Comparison of ENCODE assay signal across 19 cellular contexts in genomic region chr1:201426395-201427310, GRCh38. TPM values are rescaled to one million over a fixed set of nuclear protein-coding genes. Genes with fewer than 3 reads are reported as not detected.
DNase-seq lines count a peak whose midpoint lies in the region; ATAC-seq and TF ChIP-seq lines count a peak whose summit lies in the region.
"Had no signal": no experiment of that assay in that cellular context is flagged by ENCODE, and none has a peak within 500 bp of the region (broad histone marks: within the 10 kb centered on the region; RNA-seq: fewer than 3 reads in every experiment).

No MANE protein-coding gene starts in this region.

- no peaks in the 10 kb centered on the region for H3K4me1 Mint-ChIP-seq in activated naive CD8-positive, alpha-beta T cell treated with anti-CD3 and anti-CD28 coated beads for 36 hours
- H3K4me1 Mint-ChIP-seq: T-cell had no signal

- intact Hi-C loops in right cardiac atrium (cut with DNase I), result no loop called here

- 54% methylated on average over 17 of the region's 17 CpGs for WGBS in right cardiac atrium
- 70% methylated on average over 10 of the region's 17 CpGs for WGBS in smooth muscle cell (ENCODE audit: low lambda C conversion rate)

- no peak for TF ChIP-seq CTCF in smooth muscle cell (IDR thresholded peaks at IDR 0.05; ENCODE audit: borderline replicate concordance, insufficient read depth, poor library complexity, severe bottlenecking)

- H3K4me2 ChIP-seq in BLaER1, result peak overlapping the region; percentile 34
- no peak overlapping the region for H3K4me2 ChIP-seq in smooth muscle cell
- H3K4me2 ChIP-seq: PC-9 had no signal

- no peaks in the 10 kb centered on the region for H4K20me1 ChIP-seq in BLaER1
- H4K20me1 ChIP-seq in smooth muscle cell (ENCODE audit: low read depth), result no peaks in the 10 kb centered on the region

- H3K36me3 ChIP-seq in BLaER1 (no peaks in the 10 kb centered on the region), smooth muscle cell (ENCODE audit: low read depth) (no peaks in the 10 kb centered on the region)
- H3K36me3 ChIP-seq: tibial artery had no signal

- no peaks in the 10 kb centered on the region for H3K9me3 Mint-ChIP-seq in activated naive CD8-positive, alpha-beta T cell treated with anti-CD3 and anti-CD28 coated beads for 36 hours
- H3K9me3 Mint-ChIP-seq: mesothelial cell of epicardium, T-cell had no signal

- no peaks in the 10 kb centered on the region for H3F3A ChIP-seq in smooth muscle cell (ENCODE audit: low read depth)

- no peak overlapping the region for H3K27ac Mint-ChIP-seq in activated naive CD8-positive, alpha-beta T cell treated with anti-CD3 and anti-CD28 coated beads for 36 hours
- H3K27ac Mint-ChIP-seq: mesothelial cell of epicardium, T-cell had no signal

- H3K4me3 ChIP-seq in BLaER1 (no peak overlapping the region), right cardiac atrium (ENCODE audit: low read length) (no peak overlapping the region), smooth muscle cell (no peak overlapping the region)
- no peak overlapping the region for H3K4me3 ChIP-seq in Jurkat, Clone E6-1 (ENCODE audit: low read length)
- H3K4me3 ChIP-seq: PC-9, tibial artery had no signal

- H3K27me3 ChIP-seq in BLaER1, result no peaks in the 10 kb centered on the region
- H3K27me3 ChIP-seq in right cardiac atrium (ENCODE audit: control insufficient read depth, insufficient read depth), result no peaks in the 10 kb centered on the region
- H3K27me3 ChIP-seq in smooth muscle cell (ENCODE audit: low read depth), result no peaks in the 10 kb centered on the region

- H3K9me3 ChIP-seq in BLaER1 (no peaks in the 10 kb centered on the region), right cardiac atrium (ENCODE audit: control insufficient read depth, low read length) (no peaks in the 10 kb centered on the region), smooth muscle cell (replicated peaks; ENCODE audit: low read depth) (no peaks in the 10 kb centered on the region)
- H3K9me3 ChIP-seq: tibial artery had no signal

- H2AFZ ChIP-seq in smooth muscle cell (ENCODE audit: low read depth), result no peak overlapping the region
- H2AFZ ChIP-seq: parathyroid adenoma, PC-9 had no signal

- H3K79me2 ChIP-seq in smooth muscle cell (ENCODE audit: low read depth), result no peaks in the 10 kb centered on the region
- H3K79me2 ChIP-seq: parathyroid adenoma had no signal

- DNase-seq in Jurkat, Clone E6-1 (ENCODE audit: low read depth, low spot score), result peak; percentile 71
- peak; percentile 46 for DNase-seq in activated naive CD8-positive, alpha-beta T cell treated with anti-CD3 and anti-CD28 coated beads for 36 hours
- no peak for DNase-seq in right cardiac atrium
- DNase-seq in midbrain (lab: John Stamatoyannopoulos, UW), result no peak
- DNase-seq in smooth muscle cell (lab: John Stamatoyannopoulos, UW; ENCODE audit: unreplicated experiment), result no peak
- DNase-seq in effector CD8-positive, alpha-beta T cell (lab: John Stamatoyannopoulos, UW), result no peak
- DNase-seq: activated CD4-positive, alpha-beta T cell treated with anti-CD3 and anti-CD28 coated beads for 1 hour; effector memory CD4-positive, alpha-beta T cell; foreskin fibroblast; NCI-H1092; PC-9; T-cell; tibial artery had no signal

- H3K27ac ChIP-seq in BLaER1 (no peak overlapping the region), right cardiac atrium (ENCODE audit: low read length) (peak overlapping the region; percentile 30), smooth muscle cell (ENCODE audit: low read depth) (no peak overlapping the region)
- H3K27ac ChIP-seq: parathyroid adenoma, PC-9, tibial artery had no signal

- ATAC-seq in right cardiac atrium (peak in 1 of 2 donors; percentile 40), GM18873 (IDR thresholded peaks at IDR 0.05; ENCODE audit: low FRiP score, unreplicated experiment) (no peak)
- ATAC-seq: T-cell had no signal

- H3K27me3 Mint-ChIP-seq in activated naive CD8-positive, alpha-beta T cell treated with anti-CD3 and anti-CD28 coated beads for 36 hours, result no peaks in the 10 kb centered on the region

- H3K9ac ChIP-seq in BLaER1 (no peak overlapping the region), smooth muscle cell (ENCODE audit: low read depth) (no peak overlapping the region)
- H3K9ac ChIP-seq: parathyroid adenoma had no signal

- H3K4me1 ChIP-seq in BLaER1, result peaks cover 30% of the 10 kb centered on the region
- H3K4me1 ChIP-seq in right cardiac atrium (ENCODE audit: control insufficient read depth, insufficient read depth, low read length), result no peaks in the 10 kb centered on the region
- no peaks in the 10 kb centered on the region for H3K4me1 ChIP-seq in smooth muscle cell (ENCODE audit: low read depth)
- H3K4me1 ChIP-seq: parathyroid adenoma, tibial artery had no signal

- H3K4me3 Mint-ChIP-seq in activated naive CD8-positive, alpha-beta T cell treated with anti-CD3 and anti-CD28 coated beads for 36 hours, result no peak overlapping the region
- H3K4me3 Mint-ChIP-seq: brain, mesothelial cell of epicardium, T-cell had no signal

- no peaks in the 10 kb centered on the region for H3K36me3 Mint-ChIP-seq in activated naive CD8-positive, alpha-beta T cell treated with anti-CD3 and anti-CD28 coated beads for 36 hours
- H3K36me3 Mint-ChIP-seq: brain, mesothelial cell of epicardium, T-cell had no signal

RNA-seq across cellular contexts. Expression of gene TNNI1, which starts 5.1 kb away (rescaled TPM):
- not detected for polyA plus RNA-seq in Jurkat, Clone E6-1 (2012; ENCODE audit: insufficient read depth, insufficient read length)
- not detected for total RNA-seq in activated naive CD8-positive, alpha-beta T cell treated with anti-CD3 and anti-CD28 coated beads for 36 hours
- total RNA-seq in right cardiac atrium (100 to 1,000 TPM in 2 of 4 donors, 10 to 100 TPM in 2; 77.9 to 215 (median 100) TPM), smooth muscle cell (1.7 and 1.9 TPM in 2 replicates)
- polyA plus RNA-seq in right cardiac atrium (81.3 TPM), smooth muscle cell (8.0 and 13.8 TPM in 2 replicates)
- total RNA-seq: HT1080, PC-9, T-cell had no signal

RNA-seq across cellular contexts. Expression of gene LAD1, which starts 27.5 kb away (rescaled TPM):
- not detected for polyA plus RNA-seq in Jurkat, Clone E6-1 (2012; ENCODE audit: insufficient read depth, insufficient read length)
- total RNA-seq in activated naive CD8-positive, alpha-beta T cell treated with anti-CD3 and anti-CD28 coated beads for 36 hours, result not detected
- total RNA-seq in right cardiac atrium (1 to 10 TPM; 1.3 to 4.0 (median 2.4) TPM), smooth muscle cell (8.8 and 17.6 TPM in 2 replicates)
- polyA plus RNA-seq in right cardiac atrium (5.0 TPM), smooth muscle cell (6.9 and 15.1 TPM in 2 replicates)
- total RNA-seq: HT1080 had no signal

RNA-seq across cellular contexts. Expression of gene PHLDA3, which starts 42.3 kb away (rescaled TPM):
- polyA plus RNA-seq in Jurkat, Clone E6-1 (2012; ENCODE audit: insufficient read depth, insufficient read length), result 12.4 TPM
- total RNA-seq in activated naive CD8-positive, alpha-beta T cell treated with anti-CD3 and anti-CD28 coated beads for 36 hours, result 1 to 10 TPM; 4.2 to 4.7 TPM
- total RNA-seq in right cardiac atrium, result 10 to 100 TPM; 21.8 to 47.4 (median 29.9) TPM
- polyA plus RNA-seq in right cardiac atrium, result 18.1 TPM
- 87.8 and 130 TPM in 2 replicates for total RNA-seq in smooth muscle cell
- 340 and 343 TPM in 2 replicates for polyA plus RNA-seq in smooth muscle cell

RNA-seq across cellular contexts. Expression of gene TNNT2, which starts 49.2 kb away (rescaled TPM):
- polyA plus RNA-seq in Jurkat, Clone E6-1 (2012; ENCODE audit: insufficient read depth, insufficient read length), result not detected
- total RNA-seq in activated naive CD8-positive, alpha-beta T cell treated with anti-CD3 and anti-CD28 coated beads for 36 hours, result not detected
- total RNA-seq in right cardiac atrium (1,000 to 10,000 TPM; 5,203 to 7,292 (median 7,185) TPM), smooth muscle cell (2.6 and 4.4 TPM in 2 replicates)
- polyA plus RNA-seq in right cardiac atrium (16,707 TPM), smooth muscle cell (6.3 and 6.5 TPM in 2 replicates)
- total RNA-seq: HT1080, T-cell had no signal

Comparison
In these comparisons a context has a peak if more than half of its experiments do, and no peak if none do; other contexts are left out.
1. DNase-seq: peak in Jurkat, Clone E6-1 (single experiment) and activated naive CD8-positive, alpha-beta T cell treated with anti-CD3 and anti-CD28 coated beads for 36 hours (single experiment); none in right cardiac atrium (0 of 3), midbrain (single experiment), smooth muscle cell (single experiment) and effector CD8-positive, alpha-beta T cell (single experiment).
2. RNA of gene TNNI1, which starts 5.1 kb away (total RNA-seq): 77.9 to 215 TPM in right cardiac atrium; 1.7 to 1.9 TPM in smooth muscle cell and not detected in activated naive CD8-positive, alpha-beta T cell treated with anti-CD3 and anti-CD28 coated beads for 36 hours; every median in the first group is over 10 times any median in the second.